23 cellular contexts compared by ENCODE assay signal in the genomic region with DNA sequence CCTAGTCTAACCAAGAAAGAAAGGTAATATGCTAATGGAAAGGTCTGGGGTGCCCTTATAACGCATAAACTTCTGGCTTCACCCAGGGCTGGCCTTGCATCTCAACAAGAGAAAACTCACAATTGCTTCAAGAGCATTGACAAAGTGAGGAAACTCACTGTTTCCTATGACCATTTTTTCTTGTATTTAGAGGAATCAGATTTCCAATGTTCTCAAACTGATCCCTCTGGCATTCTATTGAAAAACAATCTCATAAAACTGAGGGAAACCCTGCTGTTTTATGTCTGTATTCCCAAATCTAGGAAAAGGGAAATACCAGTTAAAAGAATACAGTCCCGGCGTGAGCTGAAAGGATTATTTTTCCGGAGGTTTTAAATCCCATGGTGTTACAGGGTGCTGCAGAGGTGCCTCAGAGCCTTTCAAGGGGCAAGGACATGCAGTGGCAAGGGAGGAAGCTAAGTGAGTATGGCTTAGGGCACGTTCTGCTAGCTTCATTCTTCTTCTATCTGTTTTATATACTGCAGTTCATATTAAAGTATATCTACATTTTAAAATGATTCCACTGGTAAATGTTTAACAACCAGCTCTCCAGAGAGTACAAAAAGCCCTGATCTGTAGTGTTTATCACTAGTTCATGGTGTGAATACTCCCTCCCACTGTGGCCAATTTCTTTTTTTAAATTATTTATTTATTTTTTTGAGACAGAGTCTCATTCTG.
DNase-seq lines count a peak whose midpoint lies in the region; ATAC-seq and TF ChIP-seq lines count a peak whose summit lies in the region.
"Had no signal": no experiment of that assay in that cellular context is flagged by ENCODE, and none has a peak within 500 bp of the region (broad histone marks: within the 10 kb centered on the region; RNA-seq: fewer than 3 reads in every experiment).

No MANE protein-coding gene starts in this region.

- no peak for TF ChIP-seq CTCF in natural killer cell (IDR thresholded peaks at IDR 0.05)

- H3K27ac ChIP-seq in SJCRH30, result peak overlapping the region; percentile 28
- H3K27ac ChIP-seq: brain microvascular endothelial cell, HL-60, neutrophil, thoracic aorta had no signal

- peak overlapping the region; percentile 55 for H3K9ac ChIP-seq in skeletal muscle satellite cell (ENCODE audit: low read depth, low read length)

- H3K36me3 ChIP-seq in HAP-1 (replicated peaks) (no peaks in the 10 kb centered on the region), SJCRH30 (no peaks in the 10 kb centered on the region), skeletal muscle satellite cell (ENCODE audit: insufficient read depth, low read length) (no peaks in the 10 kb centered on the region)
- H3K36me3 ChIP-seq: brain microvascular endothelial cell, left ventricle myocardium inferior, neutrophil, thoracic aorta had no signal

- peak overlapping the region; percentile 57 for H3K4me2 ChIP-seq in skeletal muscle satellite cell (ENCODE audit: low read length)

- ATAC-seq in left colon, result peak; percentile 68
- ATAC-seq in HG03521 (IDR thresholded peaks at IDR 0.05; ENCODE audit: unreplicated experiment), result no peak
- no peak for ATAC-seq in natural killer cell
- ATAC-seq: activated naive CD8-positive, alpha-beta T cell treated with anti-CD3 and anti-CD28 coated beads, Interleukin-2, amount 50 U/mL, for 24 hours had no signal

- H3K4me1 Mint-ChIP-seq in natural killer cell, result peaks cover 12 to 16% of the 10 kb centered on the region in 2 donors

- H3K27me3 Mint-ChIP-seq in natural killer cell (ENCODE audit: low read depth in 2 of 2), result peaks cover 33 to 68% of the 10 kb centered on the region in 2 donors

- DNase-seq in HAP-1 (ENCODE audit: low spot score in 2 of 2) (peak; percentile 24 to 65), SJCRH30 (peak in 1 of 2 experiments; percentile 55), left colon (no peak), SHP77 (lab: John Stamatoyannopoulos, UW) (no peak), natural killer cell (no peak)
- DNase-seq: activated B cell treated with CpG ODN at 0.5 μM for 24 hours; activated CD4-positive, alpha-beta T cell treated with anti-CD3 and anti-CD28 coated beads, Interleukin-2, amount 50 U/mL, for 48 hours; activated effector memory CD4-positive, alpha-beta T cell treated with Interleukin-2 at 50 U/mL for 16 hours; activated naive CD8-positive, alpha-beta T cell treated with anti-CD3 and anti-CD28 coated beads, Interleukin-2, amount 50 U/mL, for 24 hours; brain microvascular endothelial cell; CD8-positive, alpha-beta memory T cell; DMS79; left ventricle myocardium inferior; MM.1S; NCI-H1436; stimulated activated CD4-positive, alpha-beta T cell treated with anti-CD3 and anti-CD28 coated beads, Interleukin-4, amount 100 ng/mL, for 24 hours; stimulated activated naive CD4-positive, alpha-beta T cell treated with Interleukin-2 at 50 U/mL for 16 hours; T-helper 9 cell had no signal

- no peak overlapping the region for H3K4me3 Mint-ChIP-seq in natural killer cell
- H3K4me3 Mint-ChIP-seq: activated B cell treated with CpG ODN at 0.5 μM for 24 hours; activated naive CD8-positive, alpha-beta T cell treated with anti-CD3 and anti-CD28 coated beads, Interleukin-2, amount 50 U/mL, for 24 hours; CD8-positive, alpha-beta memory T cell had no signal

- no peaks in the 10 kb centered on the region for H3K36me3 Mint-ChIP-seq in natural killer cell

- H3K9me3 Mint-ChIP-seq in natural killer cell, result no peaks in the 10 kb centered on the region
- H3K9me3 Mint-ChIP-seq: activated B cell treated with CpG ODN at 0.5 μM for 24 hours; activated naive CD8-positive, alpha-beta T cell treated with anti-CD3 and anti-CD28 coated beads, Interleukin-2, amount 50 U/mL, for 24 hours; CD8-positive, alpha-beta memory T cell had no signal

- H3K27me3 ChIP-seq in HAP-1 (ENCODE audit: low read depth) (peaks cover 14% of the 10 kb centered on the region), SJCRH30 (no peaks in the 10 kb centered on the region), skeletal muscle satellite cell (ENCODE audit: control insufficient read depth, insufficient read depth, low read length) (no peaks in the 10 kb centered on the region)
- H3K27me3 ChIP-seq: brain microvascular endothelial cell had no signal

- H3K4me1 ChIP-seq in HAP-1 (peaks cover 5% of the 10 kb centered on the region), SJCRH30 (peaks cover 16% of the 10 kb centered on the region), skeletal muscle satellite cell (ENCODE audit: control insufficient read depth, insufficient read depth, low read length) (peaks cover 32% of the 10 kb centered on the region)

- in situ Hi-C loops in HAP-1 (cut with MboI; ENCODE audit: low sequenced_read_pairs), result loop anchor here (5.0 kb wide), 1 partner anchor 219 kb away; no protein-coding TSS in a partner anchor

- intact Hi-C loops in left colon (cut with DNase I, micrococcal nuclease), result loop anchor here (5.0 to 10.0 kb wide), 4 partner anchors 74 to 419 kb away; no protein-coding TSS in a partner anchor
- intact Hi-C loops in natural killer cell (cut with micrococcal nuclease), result loop anchor here (10.0 kb wide), 1 partner anchor 211 kb away; no protein-coding TSS in a partner anchor

- H3K9me3 ChIP-seq in HAP-1 (no peaks in the 10 kb centered on the region), SJCRH30 (replicated peaks) (no peaks in the 10 kb centered on the region), skeletal muscle satellite cell (replicated peaks; ENCODE audit: low read length) (no peaks in the 10 kb centered on the region)
- H3K9me3 ChIP-seq: left ventricle myocardium inferior, neutrophil, thoracic aorta had no signal

- H3K27ac Mint-ChIP-seq in natural killer cell, result no peak overlapping the region
- H3K27ac Mint-ChIP-seq: activated B cell treated with CpG ODN at 0.5 μM for 24 hours; activated naive CD8-positive, alpha-beta T cell treated with anti-CD3 and anti-CD28 coated beads, Interleukin-2, amount 50 U/mL, for 24 hours had no signal

- H3K4me3 ChIP-seq in HAP-1 (no peak overlapping the region), SJCRH30 (peak overlapping the region; percentile 45), skeletal muscle satellite cell (ENCODE audit: low read length) (peak overlapping the region; percentile 51)
- H3K4me3 ChIP-seq: left ventricle myocardium inferior, thoracic aorta had no signal

Comparison
In these comparisons a context has a peak if more than half of its experiments do, and no peak if none do; other contexts are left out.
1. DNase-seq: peak in HAP-1 (2 of 2); none in left colon (0 of 2), SHP77 (0 of 2) and natural killer cell (single experiment).